In the genomic region with DNA sequence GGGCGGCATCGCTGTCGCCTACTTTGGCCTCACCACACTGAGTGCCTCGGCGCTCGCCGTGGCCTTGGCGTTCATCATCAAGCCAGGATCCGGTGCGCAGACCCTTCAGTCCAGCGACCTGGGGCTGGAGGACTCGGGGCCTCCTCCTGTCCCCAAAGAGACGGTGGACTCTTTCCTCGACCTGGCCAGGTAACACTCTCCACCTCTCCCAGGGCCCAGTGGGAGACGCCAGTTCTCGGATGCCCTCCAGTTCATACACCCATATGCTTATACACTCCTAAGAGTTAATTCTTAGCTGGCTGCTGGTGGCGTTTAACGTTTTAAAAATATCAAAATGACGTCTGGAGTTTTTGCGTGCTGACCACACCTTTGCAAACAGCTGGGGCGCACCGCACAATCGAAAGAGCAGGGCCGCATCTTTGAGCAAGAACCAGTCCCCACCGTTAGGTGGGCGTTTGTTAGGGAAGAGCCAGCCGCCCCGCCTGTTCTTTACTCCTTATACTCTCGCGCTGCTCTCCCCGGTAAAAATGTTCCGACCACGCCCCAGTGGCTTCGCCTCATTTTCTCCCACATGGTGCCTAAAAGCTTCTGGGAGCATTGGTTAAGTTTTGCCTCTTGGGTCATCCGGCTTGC, we compare ENCODE assay signal across 8 cellular contexts. TPM values are rescaled to one million over a fixed set of nuclear protein-coding genes. Genes with fewer than 3 reads are reported as not detected.
DNase-seq lines count a peak whose midpoint lies in the region; ATAC-seq and TF ChIP-seq lines count a peak whose summit lies in the region.

No MANE protein-coding gene starts in this region.

- peaks cover 0 to 18% of the 10 kb centered on the region in 2 experiments; a peak in 2 of 4 replicates for H3K4me1 ChIP-seq in HCT116 (ENCODE audit: control insufficient read depth in 1 of 2, insufficient read depth in 2 of 2, low read length in 2 of 2)
- peaks cover 26 to 69% (median 45%) of the 10 kb centered on the region in 3 donors for H3K4me1 ChIP-seq in skeletal muscle tissue (ENCODE audit: control insufficient read depth in 3 of 3, insufficient read depth in 3 of 3, low read length in 3 of 3)

- H3K79me2 ChIP-seq in HCT116 (ENCODE audit: insufficient read depth, low read length), result no peaks in the 10 kb centered on the region

- RAD21 ChIA-PET in HCT116 (lab: Charles Lee; ENCODE audit: low non-redundant PET in 1 of 2, low total read pairs in 2 of 2, uncharacterized antibody in 2 of 2, unreplicated experiment in 2 of 2), result no interaction called here

- peak overlapping the region; percentile 95 for H3K4me2 ChIP-seq in HCT116 (ENCODE audit: low read length)

- H3K27ac ChIP-seq in HCT116 (ENCODE audit: low read depth, low read length) (no peak overlapping the region; the same call in 1 of the 2 replicates), WERI-Rb-1 (peak overlapping the region; percentile 97), skeletal muscle tissue (ENCODE audit: low read depth, low read length) (peak overlapping the region; percentile 98)

- TF ChIP-seq RAD21 in HCT116 (IDR thresholded peaks at IDR 0.05; ENCODE audit: low read depth), result no peak

- no TSS peak for BruUV-seq in HCT116 (replicated peaks; lab: Mats Ljungman, UMichigan)

- no peaks in the 10 kb centered on the region for H3K9me3 ChIP-seq in HCT116 (ENCODE audit: control insufficient read depth in 1 of 2, insufficient read depth in 1 of 2, low read depth in 1 of 2, low read length in 2 of 2)
- no peaks in the 10 kb centered on the region for H3K9me3 ChIP-seq in WERI-Rb-1 (ENCODE audit: severe bottlenecking)
- no peaks in the 10 kb centered on the region for H3K9me3 ChIP-seq in skeletal muscle tissue (ENCODE audit: control insufficient read depth in 3 of 3, low read length in 3 of 3)

- DNase-seq in DMS79 (lab: John Stamatoyannopoulos, UW), result peak; percentile 13
- DNase-seq in HCT116 (ENCODE audit: low read depth, low spot score), result no peak
- peak; percentile 23 for DNase-seq in WERI-Rb-1
- DNase-seq in head of caudate nucleus, result peak in 36 of 42 donors; percentile 10 to 62 (median 36)
- no peak for DNase-seq in left lobe of liver (ENCODE audit: low spot score)
- no peak for DNase-seq in ureter (ENCODE audit: low spot score)

- H2AFZ ChIP-seq in HCT116 (ENCODE audit: low read depth, low read length, poor library complexity, severe bottlenecking), result no peak overlapping the region

- H3K4me3 ChIP-seq in HCT116 (replicated peaks in 1 of 2; ENCODE audit: low read depth in 1 of 2, low read length in 2 of 2), result peak overlapping the region; percentile 61 to 67
- peak overlapping the region; percentile 88 for H3K4me3 ChIP-seq in WERI-Rb-1 (ENCODE audit: low read depth, low read length)
- peak overlapping the region; percentile 75 to 91 (median 84) for H3K4me3 ChIP-seq in skeletal muscle tissue (ENCODE audit: low read length in 3 of 3)

- no peaks in the 10 kb centered on the region for H3K9me2 ChIP-seq in HCT116 (ENCODE audit: insufficient read depth)

- CTCF ChIA-PET in HCT116 (lab: Charles Lee), result no interaction called here

- no peak for TF ChIP-seq POLR2A in HCT116 (IDR thresholded peaks at IDR 0.05; ENCODE audit: borderline replicate concordance, extremely low read depth, insufficient read depth, insufficient read length)

- H3K9ac ChIP-seq in HCT116 (ENCODE audit: low read length) (peak overlapping the region; percentile 47; the same call in 1 of the 2 replicates), skeletal muscle tissue (ENCODE audit: low read depth in 1 of 3, low read length in 3 of 3) (peak overlapping the region; percentile 83 to 98 (median 83))

- H4K20me1 ChIP-seq in HCT116 (ENCODE audit: insufficient read depth), result no peaks in the 10 kb centered on the region

- intact Hi-C loops in HCT116 (cut with micrococcal nuclease) (no loop called here), head of caudate nucleus (cut with DNase I) (loop anchor here (5.0 to 10.0 kb wide), 3 partner anchors 38 to 75 kb away; a partner anchor contains a TSS)

- TF ChIP-seq CTCF in HCT116 (IDR thresholded peaks at IDR 0.05 in 2 of 3, conservative IDR thresholded peaks at IDR 0.05 in 1 of 3; ENCODE audit: borderline replicate concordance in 1 of 3, insufficient read depth in 1 of 3, low read depth in 2 of 3, low read length in 2 of 3) (no peak), WERI-Rb-1 (IDR thresholded peaks at IDR 0.05; ENCODE audit: low read depth, low read length) (no peak)

- POLR2A ChIA-PET in HCT116 (lab: Charles Lee), result no interaction called here

- ATAC-seq in HCT116 (no peak), left lobe of liver (no peak), HG03097 (IDR thresholded peaks at IDR 0.05; ENCODE audit: low FRiP score, unreplicated experiment) (no peak)

- H3K36me3 ChIP-seq in HCT116 (ENCODE audit: control insufficient read depth in 1 of 2, insufficient read depth in 2 of 2, low read length in 2 of 2), result no peaks in the 10 kb centered on the region
- H3K36me3 ChIP-seq in WERI-Rb-1, result peaks cover 11% of the 10 kb centered on the region
- H3K36me3 ChIP-seq in skeletal muscle tissue (ENCODE audit: control insufficient read depth in 3 of 3, insufficient read depth in 3 of 3, low read length in 3 of 3), result no peaks in the 10 kb centered on the region

- H3K27me3 ChIP-seq in HCT116 (ENCODE audit: insufficient read depth, low read length) (peaks cover 3% of the 10 kb centered on the region; the same call in 1 of the 2 replicates), WERI-Rb-1 (ENCODE audit: insufficient read depth, low read depth, severe bottlenecking) (no peaks in the 10 kb centered on the region), skeletal muscle tissue (ENCODE audit: control insufficient read depth in 3 of 3, insufficient read depth in 3 of 3, low read length in 3 of 3) (no peaks in the 10 kb centered on the region)

TF ChIP-seq in HCT116, 20 proteins besides CTCF, POLR2A, EP300 and RAD21:
- no peak for TF ChIP-seq FOSL1 (IDR thresholded peaks at IDR 0.05; ENCODE audit: low read depth)
- TF ChIP-seq, protein P1, sequence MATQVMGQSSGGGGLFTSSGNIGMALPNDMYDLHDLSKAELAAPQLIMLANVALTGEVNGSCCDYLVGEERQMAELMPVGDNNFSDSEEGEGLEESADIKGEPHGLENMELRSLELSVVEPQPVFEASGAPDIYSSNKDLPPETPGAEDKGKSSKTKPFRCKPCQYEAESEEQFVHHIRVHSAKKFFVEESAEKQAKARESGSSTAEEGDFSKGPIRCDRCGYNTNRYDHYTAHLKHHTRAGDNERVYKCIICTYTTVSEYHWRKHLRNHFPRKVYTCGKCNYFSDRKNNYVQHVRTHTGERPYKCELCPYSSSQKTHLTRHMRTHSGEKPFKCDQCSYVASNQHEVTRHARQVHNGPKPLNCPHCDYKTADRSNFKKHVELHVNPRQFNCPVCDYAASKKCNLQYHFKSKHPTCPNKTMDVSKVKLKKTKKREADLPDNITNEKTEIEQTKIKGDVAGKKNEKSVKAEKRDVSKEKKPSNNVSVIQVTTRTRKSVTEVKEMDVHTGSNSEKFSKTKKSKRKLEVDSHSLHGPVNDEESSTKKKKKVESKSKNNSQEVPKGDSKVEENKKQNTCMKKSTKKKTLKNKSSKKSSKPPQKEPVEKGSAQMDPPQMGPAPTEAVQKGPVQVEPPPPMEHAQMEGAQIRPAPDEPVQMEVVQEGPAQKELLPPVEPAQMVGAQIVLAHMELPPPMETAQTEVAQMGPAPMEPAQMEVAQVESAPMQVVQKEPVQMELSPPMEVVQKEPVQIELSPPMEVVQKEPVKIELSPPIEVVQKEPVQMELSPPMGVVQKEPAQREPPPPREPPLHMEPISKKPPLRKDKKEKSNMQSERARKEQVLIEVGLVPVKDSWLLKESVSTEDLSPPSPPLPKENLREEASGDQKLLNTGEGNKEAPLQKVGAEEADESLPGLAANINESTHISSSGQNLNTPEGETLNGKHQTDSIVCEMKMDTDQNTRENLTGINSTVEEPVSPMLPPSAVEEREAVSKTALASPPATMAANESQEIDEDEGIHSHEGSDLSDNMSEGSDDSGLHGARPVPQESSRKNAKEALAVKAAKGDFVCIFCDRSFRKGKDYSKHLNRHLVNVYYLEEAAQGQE (IDR thresholded peaks at IDR 0.05; ENCODE audit: low read depth), result no peak
- TF ChIP-seq, protein P2, sequence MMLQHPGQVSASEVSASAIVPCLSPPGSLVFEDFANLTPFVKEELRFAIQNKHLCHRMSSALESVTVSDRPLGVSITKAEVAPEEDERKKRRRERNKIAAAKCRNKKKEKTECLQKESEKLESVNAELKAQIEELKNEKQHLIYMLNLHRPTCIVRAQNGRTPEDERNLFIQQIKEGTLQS (IDR thresholded peaks at IDR 0.05), result no peak
- no peak for TF ChIP-seq ZFX (IDR thresholded peaks at IDR 0.05)
- no peak for TF ChIP-seq POLR2AphosphoS5 (IDR thresholded peaks at IDR 0.05; ENCODE audit: low read depth, low read length)
- TF ChIP-seq YY1 (IDR thresholded peaks at IDR 0.05; ENCODE audit: extremely low read depth, insufficient replicate concordance, low read depth, low read length), result no peak

RNA-seq across cellular contexts. Expression of a gene that starts 0.9 kb away (rescaled TPM):
- total RNA-seq in HCT116 (2021; ENCODE audit: unreplicated experiment), result 9.2 TPM
- polyA plus RNA-seq in HCT116 (2012), result 9.6 and 13.0 TPM in 2 replicates
- 10.4 TPM for total RNA-seq in skeletal muscle tissue
- 8.1 TPM for total RNA-seq in left lobe of liver
- total RNA-seq in ureter, result 32.4 TPM

Comparison
In these comparisons a context has a peak if more than half of its experiments do, and no peak if none do; other contexts are left out.
1. DNase-seq: peak in DMS79 (single experiment), WERI-Rb-1 (single experiment) and head of caudate nucleus (36 of 42); none in HCT116 (single experiment), left lobe of liver (single experiment) and ureter (single experiment).
2. Peak in every context shown above with its lines, with median percentiles within 50 percentile points of each other: H3K4me3 ChIP-seq.